In genomic region chr17:15409721-15410247, GRCh38 we compare ENCODE assay signal across 10 cellular contexts. TPM values are rescaled to one million over a fixed set of nuclear protein-coding genes. Genes with fewer than 3 reads are reported as not detected.
DNase-seq lines count a peak whose midpoint lies in the region; ATAC-seq, FAIRE-seq and TF ChIP-seq lines count a peak whose summit lies in the region.
"Had no signal": no experiment of that assay in that cellular context is flagged by ENCODE, and none has a peak within 500 bp of the region (broad histone marks: within the 10 kb centered on the region; RNA-seq: fewer than 3 reads in every experiment).

No MANE protein-coding gene starts in this region.

- no peaks in the 10 kb centered on the region for H3K36me3 ChIP-seq in lung (ENCODE audit: control insufficient read depth in 2 of 2, insufficient read depth in 2 of 2, low read length in 2 of 2)
- H3K36me3 ChIP-seq in thoracic aorta, result no peaks in the 10 kb centered on the region

- H3K4me3 ChIP-seq in lung, result no peak overlapping the region
- peak overlapping the region; percentile 58 for H3K4me3 ChIP-seq in thoracic aorta

- H3K27me3 ChIP-seq in lung (ENCODE audit: control insufficient read depth, insufficient read depth) (no peaks in the 10 kb centered on the region), thoracic aorta (replicated peaks; ENCODE audit: insufficient read depth) (no peaks in the 10 kb centered on the region)

- peak; percentile 74 for DNase-seq in HTR-8/SVneo (ENCODE audit: insufficient read length, low spot score)
- no peak for DNase-seq in lung (ENCODE audit: low spot score)
- DNase-seq in thoracic aorta (ENCODE audit: low spot score), result no peak
- DNase-seq in posterior vena cava (ENCODE audit: low spot score), result no peak
- no peak for DNase-seq in AML-193 (lab: John Stamatoyannopoulos, UW)
- DNase-seq: MV-4-11 had no signal

- WGBS in lung, 2 donors, result 64 to 86% methylated on average over 14 of the region's 14 CpGs

- FAIRE-seq in HTR-8/SVneo (lab: Jason Lieb, UNC) (peak; percentile 96), endometrium (lab: Jason Lieb, UNC) (peak; percentile 77)

- ATAC-seq in lung (ENCODE audit: insufficient read depth, low FRiP score), result peak; percentile 28
- ATAC-seq in thoracic aorta (ENCODE audit: insufficient number of reproducible peaks, low FRiP score, low read depth), result peak; percentile 50
- ATAC-seq in HG02763 (IDR thresholded peaks at IDR 0.05; ENCODE audit: unreplicated experiment), result no peak
- ATAC-seq in GM18909 (IDR thresholded peaks at IDR 0.05; ENCODE audit: poor library complexity, unreplicated experiment), result no peak
- ATAC-seq: HCT116 had no signal

- intact Hi-C loops in posterior vena cava (cut with DNase I), result loop anchor here in 1 of 2 donors (10.0 kb wide), 1 partner anchor 95 kb away; no protein-coding TSS in a partner anchor

- H3K4me1 ChIP-seq in lung (ENCODE audit: control insufficient read depth in 2 of 2, insufficient read depth in 2 of 2, low read length in 2 of 2), result peaks cover 0 to 5% of the 10 kb centered on the region in 2 donors
- peaks cover 10 to 31% of the 10 kb centered on the region in 2 donors for H3K4me1 ChIP-seq in thoracic aorta (ENCODE audit: control insufficient read depth in 1 of 2, low read depth in 2 of 2)

- no peaks in the 10 kb centered on the region for H3K9me3 ChIP-seq in lung (ENCODE audit: control insufficient read depth in 2 of 2, insufficient read depth in 1 of 2, low read length in 1 of 2)
- H3K9me3 ChIP-seq in thoracic aorta, result no peaks in the 10 kb centered on the region

- H3K27ac ChIP-seq in lung (ENCODE audit: low read depth in 1 of 2, low read length in 1 of 2) (peak overlapping the region; percentile 42 to 44), thoracic aorta (peak overlapping the region; percentile 54 to 71)

- TF ChIP-seq CTCF in lung (IDR thresholded peaks at IDR 0.05; ENCODE audit: control extremely low read depth, extremely low read depth), result no peak
- TF ChIP-seq CTCF in thoracic aorta (IDR thresholded peaks at IDR 0.05), result no peak

RNA-seq across cellular contexts. Expression of gene CDRT4, which starts 57.6 kb away (rescaled TPM):
- 1 to 10 TPM; 8.6 to 8.7 TPM for total RNA-seq in lung
- 1 to 10 TPM in 1 of 2 donors, under 1 TPM in 1; 0.48 to 8.7 TPM for polyA plus RNA-seq in lung
- total RNA-seq in thoracic aorta, result 10 to 100 TPM; 13.5 to 22.2 TPM
- total RNA-seq in posterior vena cava, result 1 to 10 TPM; 4.5 TPM

Comparison
In these comparisons a context has a peak if more than half of its experiments do, and no peak if none do; other contexts are left out.
1. ATAC-seq: peak in lung (single experiment) and thoracic aorta (single experiment); none in HG02763 (single experiment) and GM18909 (single experiment).